ENCODE assay signal across 10 cellular contexts in genomic region chr3:195160257-195160898, GRCh38.
DNase-seq lines count a peak whose midpoint lies in the region; ATAC-seq, FAIRE-seq and TF ChIP-seq lines count a peak whose summit lies in the region.
"Had no signal": no experiment of that assay in that cellular context is flagged by ENCODE, and none has a peak within 500 bp of the region (broad histone marks: within the 10 kb centered on the region; RNA-seq: fewer than 3 reads in every experiment).

No MANE protein-coding gene starts in this region.

- peaks cover 0 to 8% (median 2%) of the 10 kb centered on the region in 3 donors for H3K36me3 Mint-ChIP-seq in naive thymus-derived CD8-positive, alpha-beta T cell

- ATAC-seq in HG02642 (IDR thresholded peaks at IDR 0.05; ENCODE audit: poor library complexity, unreplicated experiment) = no peak
- ATAC-seq in naive thymus-derived CD8-positive, alpha-beta T cell = no peak

- intact Hi-C loops in endothelial cell of umbilical vein (cut with micrococcal nuclease) = loop anchor here (1.0 kb wide), 6 partner anchors 10 to 230 kb away; no protein-coding TSS in a partner anchor

- no peaks in the 10 kb centered on the region for H4K20me1 ChIP-seq in endothelial cell of umbilical vein (replicated peaks; ENCODE audit: control insufficient read depth, extremely low read depth, insufficient read depth, low read length)

- peak overlapping the region; percentile 58 for H3K4me2 ChIP-seq in endothelial cell of umbilical vein (ENCODE audit: insufficient read depth, low read length)

- H3K27ac Mint-ChIP-seq in naive thymus-derived CD8-positive, alpha-beta T cell = peak overlapping the region in 5 of 10 donors; percentile 47 to 71 (median 56)

- FAIRE-seq in endothelial cell of umbilical vein (lab: Jason Lieb, UNC) = peak; percentile 91

- dilution Hi-C loops in endothelial cell of umbilical vein (cut with MboI; ENCODE audit: extremely low pct_ligation_motif_present, low sequenced_read_pairs) = no loop called here

- peak overlapping the region; percentile 70 for H3K9ac ChIP-seq in endothelial cell of umbilical vein (replicated peaks; ENCODE audit: extremely low read depth, insufficient read depth, low read length)

- H3K9me3 ChIP-seq in MG63 = no peaks in the 10 kb centered on the region
- H3K9me3 ChIP-seq in endothelial cell of umbilical vein (replicated peaks; ENCODE audit: control insufficient read depth, insufficient read depth, low read length) = no peaks in the 10 kb centered on the region
- no peaks in the 10 kb centered on the region for H3K9me3 ChIP-seq in muscle layer of duodenum (ENCODE audit: control insufficient read depth in 1 of 2, low read length in 2 of 2)

- no TSS peak for BruUV-seq in endothelial cell of umbilical vein (replicated peaks; lab: Mats Ljungman, UMichigan)

- H3K27ac ChIP-seq in endothelial cell of umbilical vein (ENCODE audit: insufficient read depth, low read depth, low read length) (peak overlapping the region; percentile 95), muscle layer of duodenum (ENCODE audit: low read length) (peak overlapping the region; percentile 70)

- DNase-seq in AG20443 (ENCODE audit: low spot score) = peak; percentile 86
- DNase-seq in MG63 = peak; percentile 25
- peak; percentile 97 for DNase-seq in endothelial cell of umbilical vein (ENCODE audit: low read depth, low spot score)
- DNase-seq in GM10248 (ENCODE audit: extremely low spot score) = no peak
- no peak for DNase-seq in AML-193 (lab: John Stamatoyannopoulos, UW)
- DNase-seq in naive thymus-derived CD8-positive, alpha-beta T cell = no peak
- DNase-seq: activated CD4-positive, alpha-beta T cell treated with anti-CD3 and anti-CD28 coated beads for 48 hours; NCI-H187 had no signal

- CTCF ChIA-PET in endothelial cell of umbilical vein (lab: Charles Lee) (interaction anchor here (1.0 to 2.3 kb wide), 9 partner anchors 10 to 488 kb away, joined by 3 to 7 read pairs (median 5); partner anchors contain the start of gene LSG1), GM10248 (lab: Yijun Ruan, JAX) (interaction anchor here (1.0 to 2.0 kb wide), 4 partner anchors 10 to 45 kb away, joined by 3 to 6 read pairs (median 4); no protein-coding TSS in a partner anchor)

- TF ChIP-seq POLR2A in endothelial cell of umbilical vein (IDR thresholded peaks at IDR 0.05; ENCODE audit: low read depth, low read length) = peak; percentile 87

- H3K9me3 Mint-ChIP-seq in naive thymus-derived CD8-positive, alpha-beta T cell = no peaks in the 10 kb centered on the region

- H2AFZ ChIP-seq in endothelial cell of umbilical vein (ENCODE audit: low read depth, low read length) = no peak overlapping the region

- no peaks in the 10 kb centered on the region for H3K27me3 Mint-ChIP-seq in naive thymus-derived CD8-positive, alpha-beta T cell

- H3K4me3 Mint-ChIP-seq in naive thymus-derived CD8-positive, alpha-beta T cell = no peak overlapping the region

- no peak overlapping the region for H3K4me3 ChIP-seq in MG63
- H3K4me3 ChIP-seq in endothelial cell of umbilical vein (replicated peaks in 1 of 3; ENCODE audit: insufficient read depth in 1 of 3, low read depth in 1 of 3, low read length in 3 of 3) = no peak overlapping the region
- no peak overlapping the region for H3K4me3 ChIP-seq in muscle layer of duodenum (ENCODE audit: low read depth in 1 of 2, low read length in 2 of 2)

- H3K4me1 ChIP-seq in endothelial cell of umbilical vein (ENCODE audit: control insufficient read depth, extremely low read depth, insufficient read depth, low read length) = peaks cover 91% of the 10 kb centered on the region
- H3K4me1 ChIP-seq in muscle layer of duodenum (ENCODE audit: control insufficient read depth in 1 of 2, insufficient read depth in 2 of 2, low read length in 2 of 2) = peaks cover 15 to 41% of the 10 kb centered on the region in 2 donors

- H3K36me3 ChIP-seq in MG63 = no peaks in the 10 kb centered on the region
- no peaks in the 10 kb centered on the region for H3K36me3 ChIP-seq in endothelial cell of umbilical vein (ENCODE audit: control insufficient read depth in 2 of 2, extremely low read depth in 1 of 2, insufficient read depth in 2 of 2, low read length in 2 of 2)
- no peaks in the 10 kb centered on the region for H3K36me3 ChIP-seq in muscle layer of duodenum (ENCODE audit: control insufficient read depth in 1 of 2, insufficient read depth in 2 of 2, low read length in 2 of 2)

- H3K79me2 ChIP-seq in endothelial cell of umbilical vein (ENCODE audit: control insufficient read depth, insufficient read depth, low read length) = peaks cover 8% of the 10 kb centered on the region

- peaks cover 20 to 73% (median 49%) of the 10 kb centered on the region in 4 donors for H3K4me1 Mint-ChIP-seq in naive thymus-derived CD8-positive, alpha-beta T cell

- TF ChIP-seq CTCF in endothelial cell of umbilical vein (IDR thresholded peaks at IDR 0.05; ENCODE audit: extremely low read depth in 1 of 2, insufficient read depth in 1 of 2, low read depth in 1 of 2, low read length in 2 of 2) (no peak), GM10248 (IDR thresholded peaks at IDR 0.05; ENCODE audit: control extremely low read depth, extremely low read depth, low read depth, missing control alignments) (no peak)

- no peaks in the 10 kb centered on the region for H3K9me1 ChIP-seq in endothelial cell of umbilical vein (replicated peaks; ENCODE audit: control insufficient read depth, extremely low read depth, insufficient read depth, low read length)

- no peaks in the 10 kb centered on the region for H3K27me3 ChIP-seq in MG63
- H3K27me3 ChIP-seq in endothelial cell of umbilical vein (ENCODE audit: control insufficient read depth in 2 of 2, insufficient read depth in 2 of 2, low read length in 2 of 2) = no peaks in the 10 kb centered on the region
- no peaks in the 10 kb centered on the region for H3K27me3 ChIP-seq in muscle layer of duodenum (ENCODE audit: low read depth, low read length)

- POLR2A ChIA-PET in endothelial cell of umbilical vein (lab: Charles Lee) = interaction anchor here (1.5 to 2.3 kb wide), 3 partner anchors 10 to 473 kb away, joined by 4 to 11 read pairs (median 5); no protein-coding TSS in a partner anchor
- POLR2A ChIA-PET in GM10248 (lab: Yijun Ruan, JAX) = no interaction called here
- POLR2A ChIA-PET in naive thymus-derived CD8-positive, alpha-beta T cell (lab: Charles Lee) = interaction anchor here (1.7 kb wide), 1 partner anchor 13 kb away, joined by 5 read pairs; no protein-coding TSS in a partner anchor

TF ChIP-seq in endothelial cell of umbilical vein, 7 proteins besides CTCF, POLR2A, EP300 and RAD21:
- TF ChIP-seq POLR2AphosphoS5 (IDR thresholded peaks at IDR 0.05; ENCODE audit: insufficient read depth, low read depth, low read length) (peak; percentile 98), MYC (IDR thresholded peaks at IDR 0.05; ENCODE audit: low read depth, low read length) (no peak), JUN (IDR thresholded peaks at IDR 0.05; ENCODE audit: borderline replicate concordance, insufficient read depth, insufficient read length, low read depth) (peak; percentile 96), MAX (IDR thresholded peaks at IDR 0.05; ENCODE audit: insufficient read depth, insufficient read length) (peak; percentile 5), GATA2 (IDR thresholded peaks at IDR 0.05; ENCODE audit: insufficient read depth, insufficient read length, low read depth, low read length) (peak; percentile 94), FOS (IDR thresholded peaks at IDR 0.05; ENCODE audit: borderline replicate concordance, insufficient read depth, low read length) (peak; percentile 86), EZH2 (IDR thresholded peaks at IDR 0.05; ENCODE audit: borderline replicate concordance, low read depth, low read length, severe bottlenecking) (no peak)

Comparison
In these comparisons a context has a peak if more than half of its experiments do, and no peak if none do; other contexts are left out.
1. DNase-seq: peak in AG20443 (single experiment), MG63 (single experiment) and endothelial cell of umbilical vein (single experiment); none in GM10248 (single experiment), AML-193 (0 of 2) and naive thymus-derived CD8-positive, alpha-beta T cell (0 of 10).